ENCODE assay signal across 10 cellular contexts in the genomic region with DNA sequence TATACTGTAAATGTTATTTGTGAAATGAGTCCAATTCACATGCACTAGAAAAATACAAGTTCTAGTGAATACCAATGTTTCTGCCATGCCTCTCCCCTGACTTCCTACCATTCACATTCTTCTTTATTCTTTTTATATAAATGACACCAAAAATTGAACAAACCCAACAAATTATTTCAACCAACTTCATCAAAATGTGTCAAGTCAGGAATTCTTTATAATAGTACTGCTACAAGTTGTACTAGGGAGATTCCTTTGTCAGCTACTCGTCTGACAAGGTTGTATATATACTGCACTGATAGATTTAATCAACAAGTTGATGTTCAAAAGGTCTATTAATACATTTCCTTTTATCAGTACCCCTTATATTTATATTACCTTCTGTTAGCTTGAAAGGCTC. TPM values are rescaled to one million over a fixed set of nuclear protein-coding genes. Genes with fewer than 3 reads are reported as not detected.
DNase-seq lines count a peak whose midpoint lies in the region; ATAC-seq, FAIRE-seq and TF ChIP-seq lines count a peak whose summit lies in the region.
"Had no signal": no experiment of that assay in that cellular context is flagged by ENCODE, and none has a peak within 500 bp of the region (broad histone marks: within the 10 kb centered on the region; RNA-seq: fewer than 3 reads in every experiment).

No MANE protein-coding gene starts in this region.

- H3K79me2 ChIP-seq in HepG2 (ENCODE audit: insufficient read depth, low read length), result peaks cover 72% of the 10 kb centered on the region
- peaks cover 70% of the 10 kb centered on the region for H3K79me2 ChIP-seq in GM12878 (ENCODE audit: control insufficient read depth, insufficient read depth, low read length)

- H4K91ac ChIP-seq in mesenchymal stem cell (ENCODE audit: low read length), result no peak overlapping the region

- no peaks in the 10 kb centered on the region for H3K79me1 ChIP-seq in mesenchymal stem cell (replicated peaks; ENCODE audit: low read length, poor library complexity, severe bottlenecking)

- no peak overlapping the region for H3K14ac ChIP-seq in mesenchymal stem cell (ENCODE audit: low read length in 2 of 2)

- DNase-seq in HepG2 (ENCODE audit: low spot score) (no peak), right lobe of liver (no peak), GM12878 (ENCODE audit: low read depth, low spot score) (no peak), mesenchymal stem cell (no peak), sciatic nerve (ENCODE audit: low spot score) (no peak), cerebellar nuclear complex (lab: John Stamatoyannopoulos, UW) (no peak)
- DNase-seq: NCI-H1930 had no signal

- no peak overlapping the region for H3K18ac ChIP-seq in mesenchymal stem cell (ENCODE audit: low read depth in 1 of 2, low read length in 2 of 2)

- RAD21 ChIA-PET in GM12878 (lab: Charles Lee; ENCODE audit: unreplicated experiment), result interaction anchor here (0.7 to 2.8 kb wide), 5 partner anchors 43 to 253 kb away, joined by 3 to 20 read pairs (median 4); no protein-coding TSS in a partner anchor

- peak overlapping the region in 2 of 3 experiments; percentile 82 to 98; a peak in 4 of 6 replicates for H3K4me3 ChIP-seq in HepG2 (replicated peaks in 1 of 3; ENCODE audit: insufficient read depth in 1 of 3, low read depth in 2 of 3, low read length in 3 of 3)
- H3K4me3 ChIP-seq in right lobe of liver, result no peak overlapping the region
- peak overlapping the region; percentile 99 for H3K4me3 ChIP-seq in GM12878
- H3K4me3 ChIP-seq in mesenchymal stem cell (ENCODE audit: insufficient read depth in 1 of 2, low read depth in 1 of 2, low read length in 2 of 2), result peak overlapping the region in 1 of 2 experiments; percentile 82
- H3K4me3 ChIP-seq in urinary bladder (ENCODE audit: low read depth, low read length), result no peak overlapping the region

- FAIRE-seq in HepG2 (lab: Jason Lieb, UNC) (no peak), GM12878 (lab: Jason Lieb, UNC) (no peak)

- no peak for TF ChIP-seq POLR2A in HepG2 (IDR thresholded peaks at IDR 0.05; ENCODE audit: insufficient read depth in 1 of 2, low read depth in 2 of 2, low read length in 2 of 2)
- no peak for TF ChIP-seq POLR2A in right lobe of liver (IDR thresholded peaks at IDR 0.05)
- no peak for TF ChIP-seq POLR2A in GM12878 (IDR thresholded peaks at IDR 0.05; ENCODE audit: low read depth, low read length)

- H3K36me3 ChIP-seq in HepG2 (replicated peaks in 1 of 2; ENCODE audit: control insufficient read depth in 1 of 2, insufficient read depth in 2 of 2, low read length in 2 of 2) (no peaks in the 10 kb centered on the region), right lobe of liver (no peaks in the 10 kb centered on the region), GM12878 (ENCODE audit: control insufficient read depth in 2 of 2, insufficient read depth in 2 of 2, low read length in 1 of 2) (no peaks in the 10 kb centered on the region), mesenchymal stem cell (ENCODE audit: control insufficient read depth in 1 of 2, insufficient read depth in 2 of 2, low read depth in 1 of 2, low read length in 2 of 2) (no peaks in the 10 kb centered on the region), urinary bladder (ENCODE audit: insufficient read depth) (no peaks in the 10 kb centered on the region)

- no peak overlapping the region for H2BK5ac ChIP-seq in mesenchymal stem cell (ENCODE audit: low read depth, low read length, poor library complexity, severe bottlenecking)

- no peak overlapping the region for H3K4ac ChIP-seq in mesenchymal stem cell (ENCODE audit: low read depth in 1 of 2, low read length in 2 of 2)

- H2AFZ ChIP-seq in HepG2 (ENCODE audit: low read length) (no peak overlapping the region), GM12878 (ENCODE audit: control insufficient read depth, low read depth, low read length) (no peak overlapping the region), mesenchymal stem cell (ENCODE audit: low read depth, low read length) (no peak overlapping the region)

- ATAC-seq in HepG2, result no peak
- no peak for ATAC-seq in right lobe of liver
- no peak for ATAC-seq in GM12878
- no peak for ATAC-seq in sciatic nerve
- ATAC-seq in HG03571 (IDR thresholded peaks at IDR 0.05; ENCODE audit: unreplicated experiment), result no peak
- ATAC-seq: HCT116 had no signal

- H4K20me1 ChIP-seq in HepG2 (ENCODE audit: insufficient read depth, low read length) (peaks cover 52% of the 10 kb centered on the region), GM12878 (ENCODE audit: control insufficient read depth, insufficient read depth) (no peaks in the 10 kb centered on the region)

- H3K4me1 ChIP-seq in HepG2 (ENCODE audit: insufficient read depth, low read length) (peaks cover 54% of the 10 kb centered on the region), right lobe of liver (peaks cover 0 to 17% (median 5%) of the 10 kb centered on the region in 4 donors), GM12878 (ENCODE audit: control insufficient read depth, insufficient read depth, low read length) (peaks cover 11% of the 10 kb centered on the region), mesenchymal stem cell (ENCODE audit: control insufficient read depth, insufficient read depth, low read depth, low read length) (peaks cover 4% of the 10 kb centered on the region), urinary bladder (ENCODE audit: insufficient read depth) (no peaks in the 10 kb centered on the region)

- H3K27ac ChIP-seq in HepG2 (ENCODE audit: extremely low read length, insufficient read depth, low read length), result no peak overlapping the region
- no peak overlapping the region for H3K27ac ChIP-seq in right lobe of liver
- H3K27ac ChIP-seq in GM12878 (ENCODE audit: control insufficient read depth, insufficient read depth), result peak overlapping the region; percentile 97; the same call in 1 of the 2 replicates
- peak overlapping the region; percentile 8 for H3K27ac ChIP-seq in mesenchymal stem cell (ENCODE audit: low read length, poor library complexity, severe bottlenecking)
- peak overlapping the region; percentile 10 for H3K27ac ChIP-seq in urinary bladder (ENCODE audit: low read depth)

- SMC1A ChIA-PET in GM12878 (lab: Charles Lee; ENCODE audit: uncharacterized antibody, unreplicated experiment), result interaction anchor here (0.8 to 4.3 kb wide), 13 partner anchors 9 to 221 kb away, joined by 3 to 21 read pairs (median 6); no protein-coding TSS in a partner anchor

- TF ChIP-seq RAD21 in HepG2 (CRISPR knock-in tag; IDR thresholded peaks at IDR 0.05), result no peak
- TF ChIP-seq RAD21 in GM12878 (IDR thresholded peaks at IDR 0.05; ENCODE audit: insufficient read depth, low read depth, low read length), result no peak

- in situ Hi-C loops in HepG2 (cut with HindIII; ENCODE audit: extremely low pct_ligation_motif_present, low pct_unique_long_range_greater_than_20kb), result loop anchor here (10.0 kb wide), 1 partner anchor 140 kb away; no protein-coding TSS in a partner anchor
- in situ Hi-C loops in GM12878 (cut with MboI), result no loop called here

- no peak overlapping the region for H2BK12ac ChIP-seq in mesenchymal stem cell (ENCODE audit: low read length in 2 of 2)

- intact Hi-C loops in HepG2 (cut with micrococcal nuclease; ENCODE audit: unreplicated experiment) (loop anchor here (10.0 kb wide), 1 partner anchor 300 kb away; no protein-coding TSS in a partner anchor), right lobe of liver (cut with DNase I) (no loop called here), GM12878 (cut with micrococcal nuclease; ENCODE audit: unreplicated experiment) (loop anchor here (5.0 kb wide), 1 partner anchor 583 kb away; no protein-coding TSS in a partner anchor), sciatic nerve (cut with DNase I) (loop anchor here (5.0 kb wide), 1 partner anchor 142 kb away; no protein-coding TSS in a partner anchor)

- H3K27me3 ChIP-seq in HepG2 (ENCODE audit: control insufficient read depth in 1 of 2, insufficient read depth in 2 of 2, low read length in 2 of 2) (no peaks in the 10 kb centered on the region; a peak in 1 of 5 replicates), right lobe of liver (no peaks in the 10 kb centered on the region), GM12878 (replicated peaks in 1 of 2; ENCODE audit: control insufficient read depth in 2 of 2, insufficient read depth in 2 of 2, low read length in 1 of 2) (no peaks in the 10 kb centered on the region), mesenchymal stem cell (ENCODE audit: control insufficient read depth in 1 of 2, insufficient read depth in 1 of 2, low read length in 2 of 2) (no peaks in the 10 kb centered on the region)

- no TSS peak for BruUV-seq in HepG2 (replicated peaks; lab: Mats Ljungman, UMichigan)
- no TSS peak for BruUV-seq in GM12878 (replicated peaks; lab: Mats Ljungman, UMichigan)

- H3K4me2 ChIP-seq in HepG2 (ENCODE audit: low read depth, low read length) (peak overlapping the region; percentile 64), GM12878 (ENCODE audit: control insufficient read depth, insufficient read depth) (peak overlapping the region; percentile 81), mesenchymal stem cell (ENCODE audit: low read length, poor library complexity, severe bottlenecking) (peak overlapping the region; percentile 86)

- no peak overlapping the region for H2BK120ac ChIP-seq in mesenchymal stem cell (ENCODE audit: low read depth, low read length)

- POLR2A ChIA-PET in HepG2 (lab: Yijun Ruan, JAX), result interaction anchor here (6.1 kb wide), 1 partner anchor 166 kb away, joined by 125 read pairs; no protein-coding TSS in a partner anchor
- POLR2A ChIA-PET in GM12878 (lab: Charles Lee), result interaction anchor here (1.7 kb wide), 1 partner anchor 49 kb away, joined by 4 read pairs; no protein-coding TSS in a partner anchor

- no peak overlapping the region for H3K23ac ChIP-seq in mesenchymal stem cell (ENCODE audit: low read length in 2 of 2)

- no peak overlapping the region for H4K8ac ChIP-seq in mesenchymal stem cell (ENCODE audit: low read length)

- H3K9me3 ChIP-seq in HepG2 (ENCODE audit: low read length) (no peaks in the 10 kb centered on the region), right lobe of liver (no peaks in the 10 kb centered on the region), GM12878 (replicated peaks; ENCODE audit: control insufficient read depth, insufficient read depth, low read length) (no peaks in the 10 kb centered on the region), mesenchymal stem cell (ENCODE audit: control insufficient read depth, low read length) (no peaks in the 10 kb centered on the region)

- CTCF ChIA-PET in HepG2 (lab: Yijun Ruan, JAX; ENCODE audit: low intra/inter-chr PET ratio, low total read pairs) (no interaction called here), GM12878 (lab: Yijun Ruan, JAX) (interaction anchor here (0.8 to 4.0 kb wide), 5 partner anchors 48 to 167 kb away, joined by 3 to 13 read pairs (median 3); no protein-coding TSS in a partner anchor)

- H3K9ac ChIP-seq in HepG2 (ENCODE audit: insufficient read depth, low read depth, low read length), result peak overlapping the region; percentile 21; the same call in 1 of the 2 replicates
- peak overlapping the region; percentile 94 for H3K9ac ChIP-seq in GM12878 (ENCODE audit: control insufficient read depth, insufficient read depth, low read length)
- peak overlapping the region; percentile 93 for H3K9ac ChIP-seq in mesenchymal stem cell (ENCODE audit: low read length)

- TF ChIP-seq EP300 in HepG2 (IDR thresholded peaks at IDR 0.05; ENCODE audit: low read depth in 2 of 2, low read length in 2 of 2) (no peak), HepG2 (CRISPR knock-in tag; IDR thresholded peaks at IDR 0.05; ENCODE audit: borderline replicate concordance) (no peak), GM12878 (IDR thresholded peaks at IDR 0.05; ENCODE audit: borderline replicate concordance in 1 of 2, control insufficient read depth in 1 of 2, low read depth in 2 of 2, low read length in 2 of 2) (no peak)

- no peak overlapping the region for H2BK15ac ChIP-seq in mesenchymal stem cell (ENCODE audit: low read depth, poor library complexity, severe bottlenecking)

- no peak for TF ChIP-seq CTCF in HepG2 (CRISPR knock-in tag; IDR thresholded peaks at IDR 0.05)
- no peak for TF ChIP-seq CTCF in right lobe of liver (IDR thresholded peaks at IDR 0.05)
- no peak for TF ChIP-seq CTCF in GM12878 (IDR thresholded peaks at IDR 0.05 in 2 of 3, conservative IDR thresholded peaks at IDR 0.05 in 1 of 3; ENCODE audit: control insufficient read depth in 2 of 3, extremely low read depth in 1 of 3, insufficient read depth in 1 of 3, low read depth in 3 of 3, low read length in 3 of 3)

- 79% methylated on average over 1 of the region's 1 CpG for WGBS in HepG2 (ENCODE audit: low lambda C conversion rate)
- 42% methylated on average over 1 of the region's 1 CpG for WGBS in right lobe of liver (ENCODE audit: insufficient coverage, low coverage, low lambda C conversion rate, missing lambda C conversion rate)
- WGBS in GM12878 (ENCODE audit: insufficient coverage, insufficient replicate concordance, low lambda C conversion rate, missing lambda C conversion rate), result 26% methylated on average over 1 of the region's 1 CpG
- WGBS in mesenchymal stem cell, result no CpG with 5 or more reads among the region's 1 CpG
- 39% methylated on average over 1 of the region's 1 CpG for WGBS in urinary bladder

- H2AK5ac ChIP-seq in mesenchymal stem cell (ENCODE audit: low read length, severe bottlenecking), result no peak overlapping the region

RNA-seq across cellular contexts. Expression of a gene that starts 3.0 kb away (rescaled TPM):
- total RNA-seq in HepG2 (2016; rRNA removed; fragmentation: Illumina TruSeq; extraction: Trizol), result 62.5 and 108 TPM in 2 replicates
- total RNA-seq in HepG2 (2016; cell fraction: cytosol; rRNA removed; fragmentation: Illumina TruSeq; extraction: Trizol; ENCODE audit: low read depth), result 10.8 TPM in 2 replicates
- 67.0 and 111 TPM in 2 replicates for total RNA-seq in HepG2 (2016; cell fraction: insoluble cytoplasmic fraction; rRNA removed; fragmentation: Illumina TruSeq; extraction: Trizol)
- 31.7 and 36.1 TPM in 2 replicates for total RNA-seq in HepG2 (2016; cell fraction: membrane; rRNA removed; fragmentation: Illumina TruSeq; extraction: Trizol)
- 58.6 and 64.8 TPM in 2 replicates for total RNA-seq in HepG2 (2016; cell fraction: nucleus; rRNA removed; fragmentation: Illumina TruSeq; extraction: Trizol)
- polyA plus RNA-seq in HepG2 (2011; rRNA removed), result 49.2 and 57.7 TPM in 2 replicates
- 12.2 and 20.2 TPM in 2 replicates for polyA plus RNA-seq in HepG2 (2011; cell fraction: cytosol; rRNA removed)
- 20.1 and 30.6 TPM in 2 replicates for polyA plus RNA-seq in HepG2 (2011; cell fraction: nucleus; rRNA removed)
- 21.8 and 27.0 TPM in 2 replicates for polyA plus RNA-seq in HepG2 (2012)
- polyA plus RNA-seq in HepG2 (2016; cell fraction: cytosol; fragmentation: Illumina TruSeq; extraction: Trizol; ENCODE audit: low read depth), result 1.9 and 2.1 TPM in 2 replicates
- 38.3 and 42.9 TPM in 2 replicates for polyA plus RNA-seq in HepG2 (2016; cell fraction: insoluble cytoplasmic fraction; fragmentation: Illumina TruSeq; extraction: Trizol; ENCODE audit: low read depth)
- polyA plus RNA-seq in HepG2 (2016; cell fraction: membrane; fragmentation: Illumina TruSeq; extraction: Trizol; ENCODE audit: low read depth), result 6.4 and 9.9 TPM in 2 replicates
- polyA plus RNA-seq in HepG2 (2016; cell fraction: nucleus; fragmentation: Illumina TruSeq; extraction: Trizol; ENCODE audit: insufficient read depth, low read depth), result 53.4 and 55.7 TPM in 2 replicates
- 126 and 330 TPM in 2 replicates for polyA minus RNA-seq in HepG2 (2011; rRNA and poly(A)+ RNA removed; ENCODE audit: low replicate concordance)
- 128 and 166 TPM in 2 replicates for polyA minus RNA-seq in HepG2 (2011; cell fraction: cytosol; rRNA and poly(A)+ RNA removed)
- polyA minus RNA-seq in HepG2 (2011; cell fraction: nucleus; rRNA and poly(A)+ RNA removed), result 187 and 199 TPM in 2 replicates
- total RNA-seq in right lobe of liver, result 10 to 100 TPM; 32.6 to 80.6 (median 56.2) TPM
- total RNA-seq in GM12878 (2013; cell fraction: nucleolus; rRNA removed), result 54.8 and 56.7 TPM in 2 replicates
- 60.6 and 68.7 TPM in 2 replicates for total RNA-seq in GM12878 (2014; rRNA removed)
- total RNA-seq in GM12878 (2014; rRNA removed; fragmentation: Illumina TruSeq; extraction: Trizol), result 72.2 and 78.9 TPM in 2 replicates
- 114 and 126 TPM in 2 replicates for total RNA-seq in GM12878 (2021)
- 13.5 TPM for polyA plus RNA-seq in GM12878 (2011; ENCODE audit: low read depth)
- polyA plus RNA-seq in GM12878 (2011; rRNA removed), result 115 and 133 TPM in 2 replicates
- polyA plus RNA-seq in GM12878 (2011; cell fraction: cytosol; rRNA removed), result 27.6 and 44.4 TPM in 2 replicates
- polyA plus RNA-seq in GM12878 (2011; cell fraction: nucleus; rRNA removed), result 55.1 and 55.3 TPM in 2 replicates
- polyA plus RNA-seq in GM12878 (2012), result 31.5 and 35.2 TPM in 2 replicates
- polyA plus RNA-seq in GM12878 (2014; fragmentation: Illumina TruSeq; extraction: Trizol), result 41.9 and 53.2 TPM in 2 replicates
- 10 to 100 TPM; 13.0 to 77.5 TPM for polyA plus RNA-seq in GM12878 (2014; fragmentation: Nextera tagmentation; extraction: Ambion mirVana)
- 39.6 and 46.8 TPM in 2 replicates for polyA plus RNA-seq in GM12878 (2014; rRNA removed)
- 10 to 100 TPM; 56.8 to 60.1 TPM for polyA plus RNA-seq in GM12878 (2016; fragmentation: Nextera tagmentation; extraction: Ambion mirVana)
- polyA minus RNA-seq in GM12878 (2011; rRNA and poly(A)+ RNA removed), result 233 and 383 TPM in 2 replicates
- 109 and 146 TPM in 2 replicates for polyA minus RNA-seq in GM12878 (2011; cell fraction: cytosol; rRNA and poly(A)+ RNA removed)
- polyA minus RNA-seq in GM12878 (2011; cell fraction: nucleus; rRNA and poly(A)+ RNA removed), result 58.4 and 117 TPM in 2 replicates
- polyA plus RNA-seq in mesenchymal stem cell (2013, experiment 1 of 2), result 26.7 TPM
- 27.8 TPM for polyA plus RNA-seq in mesenchymal stem cell (2013, experiment 2 of 2)
- 252 TPM for total RNA-seq in urinary bladder
- polyA plus RNA-seq in urinary bladder, result 21.7 TPM
- total RNA-seq in sciatic nerve, result 182 TPM

Comparison
In these comparisons a context has a peak if more than half of its experiments do, and no peak if none do; other contexts are left out.
1. H3K4me3 ChIP-seq: peak in HepG2 (2 of 3) and GM12878 (single experiment); none in right lobe of liver (0 of 3) and urinary bladder (single experiment).
2. intact Hi-C loops: an anchor here in HepG2 (10.0 kb wide), GM12878 (5.0 kb wide) and sciatic nerve (5.0 kb wide); none called in right lobe of liver.
3. H3K27ac ChIP-seq: peak in GM12878 (single experiment), mesenchymal stem cell (single experiment) and urinary bladder (single experiment); none in HepG2 (single experiment) and right lobe of liver (0 of 3).
4. H3K9ac ChIP-seq: peak in every context shown above with its lines; median percentile 94 in GM12878; 93 in mesenchymal stem cell; 21 in HepG2.
5. Peak in every context shown above with its lines, with median percentiles within 50 percentile points of each other: H3K4me2 ChIP-seq.